Comparison of ENCODE assay signal across 9 cellular contexts in genomic region chr1:44408181-44409018, GRCh38. TPM values are rescaled to one million over a fixed set of nuclear protein-coding genes. Genes with fewer than 3 reads are reported as not detected.
DNase-seq lines count a peak whose midpoint lies in the region; ATAC-seq and TF ChIP-seq lines count a peak whose summit lies in the region.
"Had no signal": no experiment of that assay in that cellular context is flagged by ENCODE, and none has a peak within 500 bp of the region (broad histone marks: within the 10 kb centered on the region; RNA-seq: fewer than 3 reads in every experiment).

No MANE protein-coding gene starts in this region.

- H3K27ac ChIP-seq in CD8-positive, alpha-beta memory T cell (ENCODE audit: low read depth, low read length), result no peak overlapping the region
- H3K27ac ChIP-seq in breast epithelium, result no peak overlapping the region

- intact Hi-C loops in breast epithelium (cut with DNase I; ENCODE audit: low total_unique reads), result no loop called here

- peaks cover 30 to 46% of the 10 kb centered on the region in 2 donors for H3K27me3 Mint-ChIP-seq in CD8-positive, alpha-beta memory T cell
- H3K27me3 Mint-ChIP-seq in naive B cell, result peaks cover 13 to 35% (median 27%) of the 10 kb centered on the region in 3 donors

- H3K4me3 Mint-ChIP-seq in CD8-positive, alpha-beta memory T cell, result peak overlapping the region; percentile 64 to 80 (median 68)
- H3K4me3 Mint-ChIP-seq in naive B cell, result peak overlapping the region; percentile 66 to 91 (median 78)

- peaks cover 74% of the 10 kb centered on the region for H3K27me3 ChIP-seq in CD8-positive, alpha-beta memory T cell (ENCODE audit: insufficient read depth, low read length, poor library complexity, severe bottlenecking)
- no peaks in the 10 kb centered on the region for H3K27me3 ChIP-seq in Loucy (ENCODE audit: insufficient read depth, low read length, poor library complexity, severe bottlenecking)
- H3K27me3 ChIP-seq in breast epithelium, result peaks cover 4 to 98% of the 10 kb centered on the region in 2 donors

- TF ChIP-seq CTCF in Loucy (conservative IDR thresholded peaks at IDR 0.05; ENCODE audit: low read length) (no peak), breast epithelium (IDR thresholded peaks at IDR 0.05) (no peak)

- no peaks in the 10 kb centered on the region for H3K36me3 ChIP-seq in CD8-positive, alpha-beta memory T cell (ENCODE audit: insufficient read depth, low read length)
- peaks cover 15% of the 10 kb centered on the region; the same call in 1 of the 2 replicates for H3K36me3 ChIP-seq in Loucy (ENCODE audit: insufficient read depth, low read length)
- no peaks in the 10 kb centered on the region for H3K36me3 ChIP-seq in breast epithelium

- peaks cover 82% of the 10 kb centered on the region for H3K79me2 ChIP-seq in Loucy (ENCODE audit: insufficient read depth, low read length)

- peaks cover 3% of the 10 kb centered on the region; the same call in 1 of the 2 replicates for H3F3A ChIP-seq in Loucy (ENCODE audit: low read depth)

- H3K4me1 Mint-ChIP-seq in CD8-positive, alpha-beta memory T cell, result peaks cover 35 to 44% (median 37%) of the 10 kb centered on the region in 3 donors
- H3K4me1 Mint-ChIP-seq in naive B cell, result peaks cover 30 to 44% (median 37%) of the 10 kb centered on the region in 3 donors

- H3K36me3 Mint-ChIP-seq in CD8-positive, alpha-beta memory T cell, result no peaks in the 10 kb centered on the region
- H3K36me3 Mint-ChIP-seq in naive B cell, result no peaks in the 10 kb centered on the region

- TF ChIP-seq POLR2A in breast epithelium (IDR thresholded peaks at IDR 0.05), result no peak

- CTCF ChIA-PET in CD8-positive, alpha-beta memory T cell (lab: Charles Lee), result no interaction called here

- H3K9me3 Mint-ChIP-seq in CD8-positive, alpha-beta memory T cell, result peaks cover 0 to 11% (median 3%) of the 10 kb centered on the region in 5 donors
- H3K9me3 Mint-ChIP-seq in naive B cell, result no peaks in the 10 kb centered on the region

- H3K27ac Mint-ChIP-seq in CD8-positive, alpha-beta memory T cell, result peak overlapping the region in 3 of 8 donors; percentile 29 to 72 (median 58)
- H3K27ac Mint-ChIP-seq in naive B cell, result peak overlapping the region in 3 of 6 donors; percentile 13 to 69 (median 64)

- peak overlapping the region; percentile 40; the same call in 1 of the 2 replicates for H2AFZ ChIP-seq in Loucy (ENCODE audit: low read length)

- H3K9ac ChIP-seq in Loucy (ENCODE audit: low read depth, low read length, poor library complexity, severe bottlenecking), result peak overlapping the region; percentile 89

- H3K4me2 ChIP-seq in Loucy (ENCODE audit: low read depth, low read length, poor library complexity, severe bottlenecking), result peak overlapping the region; percentile 92

- H3K9me2 ChIP-seq in Loucy (replicated peaks; ENCODE audit: low read depth, low read length), result no peaks in the 10 kb centered on the region

- H3K4me3 ChIP-seq in CD8-positive, alpha-beta memory T cell (ENCODE audit: low read length), result no peak overlapping the region
- peak overlapping the region; percentile 91 for H3K4me3 ChIP-seq in Loucy (ENCODE audit: low read length, poor library complexity, severe bottlenecking)
- peak overlapping the region in 2 of 3 donors; percentile 10 to 31 for H3K4me3 ChIP-seq in breast epithelium

- peaks cover 15% of the 10 kb centered on the region for H4K20me1 ChIP-seq in Loucy (ENCODE audit: insufficient read depth, low read length, poor library complexity, severe bottlenecking)

- ATAC-seq in naive B cell (ENCODE audit: low read depth in 2 of 2) (no peak), GM21447 (IDR thresholded peaks at IDR 0.05; ENCODE audit: unreplicated experiment) (no peak), HG03460 (IDR thresholded peaks at IDR 0.05; ENCODE audit: unreplicated experiment) (no peak), GM21367 (IDR thresholded peaks at IDR 0.05; ENCODE audit: unreplicated experiment) (no peak)
- ATAC-seq: left colon had no signal

- peak in 1 of 5 donors; percentile 3 for DNase-seq in CD8-positive, alpha-beta memory T cell
- no peak for DNase-seq in breast epithelium (ENCODE audit: low spot score in 2 of 2)
- DNase-seq in naive B cell, result no peak
- DNase-seq in T-helper 9 cell, result no peak
- DNase-seq: left colon had no signal

- POLR2A ChIA-PET in CD8-positive, alpha-beta memory T cell (lab: Charles Lee), result no interaction called here

- peaks cover 32% of the 10 kb centered on the region for H3K4me1 ChIP-seq in CD8-positive, alpha-beta memory T cell (ENCODE audit: insufficient read depth, low read length)
- H3K4me1 ChIP-seq in Loucy (ENCODE audit: insufficient read depth, low read length, poor library complexity, severe bottlenecking), result peaks cover 50% of the 10 kb centered on the region
- H3K4me1 ChIP-seq in breast epithelium, result peaks cover 7 to 14% of the 10 kb centered on the region in 2 donors

- H3K9me3 ChIP-seq in CD8-positive, alpha-beta memory T cell (ENCODE audit: low read length), result no peaks in the 10 kb centered on the region
- no peaks in the 10 kb centered on the region for H3K9me3 ChIP-seq in Loucy (ENCODE audit: insufficient read depth, low read depth, low read length)
- no peaks in the 10 kb centered on the region for H3K9me3 ChIP-seq in breast epithelium

RNA-seq across cellular contexts. Expression of gene RNF220, which starts 3.3 kb away (rescaled TPM):
- total RNA-seq in CD8-positive, alpha-beta memory T cell, result 100 to 1,000 TPM; 115 TPM
- polyA plus RNA-seq in CD8-positive, alpha-beta memory T cell, result 104 TPM
- total RNA-seq in breast epithelium, result 100 to 1,000 TPM in 1 of 3 donors, 10 to 100 TPM in 2; 90.4 to 110 (median 93.4) TPM
- 100 to 1,000 TPM in 1 of 6 donors, 10 to 100 TPM in 5; 75.3 to 117 (median 82.4) TPM for polyA plus RNA-seq in naive B cell (ENCODE audit: low read depth in 6 of 6)

RNA-seq across cellular contexts. Expression of gene ERI3, which starts 53.3 kb away (rescaled TPM):
- total RNA-seq in CD8-positive, alpha-beta memory T cell, result 10 to 100 TPM; 53.8 to 59.9 TPM
- 36.1 TPM for polyA plus RNA-seq in CD8-positive, alpha-beta memory T cell
- 10 to 100 TPM; 35.8 to 49.2 (median 41.1) TPM for total RNA-seq in breast epithelium
- polyA plus RNA-seq in naive B cell (ENCODE audit: low read depth in 6 of 6), result 10 to 100 TPM; 42.3 to 69.2 (median 47.9) TPM
